In genomic region chr2:156399224-156399949, GRCh38 we compare ENCODE assay signal across 8 cellular contexts. TPM values are rescaled to one million over a fixed set of nuclear protein-coding genes. Genes with fewer than 3 reads are reported as not detected.
A peak's percentile ranks its signal among the peaks of the same experiment; 100 is the strongest.
DNase-seq lines count a peak whose midpoint lies in the region; ATAC-seq and TF ChIP-seq lines count a peak whose summit lies in the region.

No MANE protein-coding gene starts in this region.

- ATAC-seq in stimulated activated naive CD8-positive, alpha-beta T cell treated with anti-CD3 and anti-CD28 coated beads, Interleukin-15, Interleukin-2, amounts not matched to agents 100 U/mL and 50 U/mL, for 24 hours = no peak
- no peak for ATAC-seq in naive thymus-derived CD8-positive, alpha-beta T cell
- ATAC-seq in HG02623 (IDR thresholded peaks at IDR 0.05; ENCODE audit: unreplicated experiment) = no peak

- H3K27me3 Mint-ChIP-seq in stimulated activated naive CD8-positive, alpha-beta T cell treated with anti-CD3 and anti-CD28 coated beads, Interleukin-15, Interleukin-2, amounts not matched to agents 100 ng/mL and 50 ng/mL, for 24 hours = no peaks in the 10 kb centered on the region
- H3K27me3 Mint-ChIP-seq in naive thymus-derived CD8-positive, alpha-beta T cell = peaks cover 0 to 9% (median 0%) of the 10 kb centered on the region in 5 donors

- peaks cover 5% of the 10 kb centered on the region for H3K36me3 Mint-ChIP-seq in stimulated activated naive CD8-positive, alpha-beta T cell treated with anti-CD3 and anti-CD28 coated beads, Interleukin-15, Interleukin-2, amounts not matched to agents 100 ng/mL and 50 ng/mL, for 24 hours (ENCODE audit: low read depth)
- peaks cover 0 to 6% (median 0%) of the 10 kb centered on the region in 3 donors for H3K36me3 Mint-ChIP-seq in naive thymus-derived CD8-positive, alpha-beta T cell

- H3K4me2 ChIP-seq in OCI-LY3 (ENCODE audit: low read length) = peak overlapping the region; percentile 96

- TF ChIP-seq CTCF in OCI-LY3 (IDR thresholded peaks at IDR 0.05; ENCODE audit: low read depth, low read length) (no peak), dorsolateral prefrontal cortex (IDR thresholded peaks at IDR 0.05 in 54 of 56, conservative IDR thresholded peaks at IDR 0.05 in 2 of 56; ENCODE audit: low read depth in 1 of 56, partially characterized antibody in 56 of 56) (no peak)

- H3K9me3 ChIP-seq in OCI-LY3 (ENCODE audit: insufficient read depth, low read length) = no peaks in the 10 kb centered on the region

- no peaks in the 10 kb centered on the region for H3K9me3 Mint-ChIP-seq in stimulated activated naive CD8-positive, alpha-beta T cell treated with anti-CD3 and anti-CD28 coated beads, Interleukin-15, Interleukin-2, amounts not matched to agents 100 ng/mL and 50 ng/mL, for 24 hours
- peaks cover 0 to 6% (median 0%) of the 10 kb centered on the region in 9 donors for H3K9me3 Mint-ChIP-seq in naive thymus-derived CD8-positive, alpha-beta T cell

- H3K27me3 ChIP-seq in OCI-LY3 (ENCODE audit: low read depth, low read length) (no peaks in the 10 kb centered on the region; the same call in 1 of the 2 replicates), dorsolateral prefrontal cortex (no peaks in the 10 kb centered on the region)

- H3K36me3 ChIP-seq in OCI-LY3 (replicated peaks; ENCODE audit: low read depth, low read length) = no peaks in the 10 kb centered on the region

- H2AFZ ChIP-seq in OCI-LY3 (ENCODE audit: low read depth, low read length) = peak overlapping the region; percentile 93

- peak overlapping the region; percentile 99 for H3K9ac ChIP-seq in OCI-LY3 (ENCODE audit: low read length)

- intact Hi-C loops in dorsolateral prefrontal cortex (cut with DNase I) = no loop called here

- H3K79me2 ChIP-seq in OCI-LY3 (ENCODE audit: low read length) = no peaks in the 10 kb centered on the region

- H4K20me1 ChIP-seq in OCI-LY3 (ENCODE audit: insufficient read depth, low read length) = no peaks in the 10 kb centered on the region; the same call in 1 of the 2 replicates

- H3K4me3 Mint-ChIP-seq in stimulated activated naive CD8-positive, alpha-beta T cell treated with anti-CD3 and anti-CD28 coated beads, Interleukin-15, Interleukin-2, amounts not matched to agents 100 ng/mL and 50 ng/mL, for 24 hours = peak overlapping the region; percentile 90
- H3K4me3 Mint-ChIP-seq in naive thymus-derived CD8-positive, alpha-beta T cell = peak overlapping the region; percentile 87 to 99 (median 95)

- H3K4me1 ChIP-seq in OCI-LY3 (ENCODE audit: low read length) = peaks cover 53% of the 10 kb centered on the region

- peak overlapping the region; percentile 95 for H3K4me3 ChIP-seq in OCI-LY3 (ENCODE audit: low read length)
- H3K4me3 ChIP-seq in dorsolateral prefrontal cortex = peak overlapping the region; percentile 56 to 98 (median 76)

- DNase-seq in stimulated activated naive CD8-positive, alpha-beta T cell treated with anti-CD3 and anti-CD28 coated beads, Interleukin-15, Interleukin-2, amounts not matched to agents 100 U/mL and 50 U/mL, for 24 hours = no peak
- peak in 1 of 10 donors; percentile 30 for DNase-seq in dorsolateral prefrontal cortex
- DNase-seq in naive thymus-derived CD8-positive, alpha-beta T cell = no peak
- no peak for DNase-seq in Ammon's horn (ENCODE audit: low spot score)
- no peak for DNase-seq in mesenteric fat pad (ENCODE audit: low spot score)

- H3K4me1 Mint-ChIP-seq in stimulated activated naive CD8-positive, alpha-beta T cell treated with anti-CD3 and anti-CD28 coated beads, Interleukin-15, Interleukin-2, amounts not matched to agents 100 ng/mL and 50 ng/mL, for 24 hours (ENCODE audit: low read depth) = peaks cover 58% of the 10 kb centered on the region
- peaks cover 15 to 36% (median 29%) of the 10 kb centered on the region in 4 donors for H3K4me1 Mint-ChIP-seq in naive thymus-derived CD8-positive, alpha-beta T cell

- POLR2A ChIA-PET in naive thymus-derived CD8-positive, alpha-beta T cell (lab: Charles Lee) = interaction anchor here (0.6 to 2.8 kb wide), 5 partner anchors 39 to 736 kb away, joined by 3 to 58 read pairs (median 4); partner anchors contain the start of gene NR4A2

- peak overlapping the region; percentile 96 for H3K27ac Mint-ChIP-seq in stimulated activated naive CD8-positive, alpha-beta T cell treated with anti-CD3 and anti-CD28 coated beads, Interleukin-15, Interleukin-2, amounts not matched to agents 100 ng/mL and 50 ng/mL, for 24 hours
- H3K27ac Mint-ChIP-seq in naive thymus-derived CD8-positive, alpha-beta T cell = peak overlapping the region in 9 of 10 donors; percentile 92 to 100 (median 97)

- peak overlapping the region; percentile 97 for H3K27ac ChIP-seq in OCI-LY3 (ENCODE audit: low read length)
- peak overlapping the region; percentile 81 to 100 (median 98) for H3K27ac ChIP-seq in dorsolateral prefrontal cortex

RNA-seq across cellular contexts. Expression of gene GPD2, which starts 36.8 kb away (rescaled TPM):
- total RNA-seq in dorsolateral prefrontal cortex (10 to 100 TPM; 31.2 to 87.8 (median 46.5) TPM), mesenteric fat pad (35.7 TPM)
- 10 to 100 TPM in 1 of 2 experiments, 1 to 10 TPM in 1; 7.3 to 10.2 TPM for total RNA-seq in naive thymus-derived CD8-positive, alpha-beta T cell
- polyA plus RNA-seq in naive thymus-derived CD8-positive, alpha-beta T cell = 1 to 10 TPM; 3.0 to 4.0 (median 3.9) TPM
